ENCODE assay signal across 22 cellular contexts in genomic region chr7:95245828-95246227, GRCh38.
"Had no signal": no experiment of that assay in that cellular context is flagged by ENCODE, and none has a peak within 500 bp of the region (broad histone marks: within the 10 kb centered on the region; RNA-seq: fewer than 3 reads in every experiment).

No MANE protein-coding gene starts in this region.

- H3K9me3 Mint-ChIP-seq: activated T-cell treated with anti-CD3 and anti-CD28 coated beads, Interleukin-2, amount 50 U/mL, for 24 hours; activated T-helper 2 cell treated with anti-CD3 and anti-CD28 coated beads, Interferon-gamma antibody, Interleukin-2, Interleukin-4, amounts not matched to agents 10 μg/mL and 5 μg/mL and 100 μg/mL, durations not matched to agents 14 hours and 24 hours and 36 hours; naive thymus-derived CD4-positive, alpha-beta T cell; T-cell; T-helper 2 cell treated with Interferon-gamma antibody and Interleukin-4, amounts not matched to agents 5 μg/mL and 100 μg/mL, for 36 hours had no signal

- H3K4me1 Mint-ChIP-seq: T-cell had no signal

- ATAC-seq: foreskin keratinocyte; naive thymus-derived CD4-positive, alpha-beta T cell; T-cell had no signal

- H3K27ac Mint-ChIP-seq: activated naive CD8-positive, alpha-beta T cell; activated T-cell treated with anti-CD3 and anti-CD28 coated beads, Interleukin-2, amount 50 U/mL, for 24 hours; activated T-helper 2 cell treated with anti-CD3 and anti-CD28 coated beads, Interferon-gamma antibody, Interleukin-2, Interleukin-4, amounts not matched to agents 10 μg/mL and 5 μg/mL and 100 μg/mL, durations not matched to agents 14 hours and 24 hours and 36 hours; naive thymus-derived CD4-positive, alpha-beta T cell; T-cell; T-helper 2 cell treated with Interferon-gamma antibody and Interleukin-4, amounts not matched to agents 5 μg/mL and 100 μg/mL, for 36 hours had no signal

- H3K4me3 ChIP-seq: adrenal gland, lower lobe of right lung, prostate gland, upper lobe of left lung had no signal

- H3K36me3 Mint-ChIP-seq: activated naive CD8-positive, alpha-beta T cell; naive thymus-derived CD4-positive, alpha-beta T cell; T-cell had no signal

- H3K4me3 Mint-ChIP-seq: activated naive CD8-positive, alpha-beta T cell; activated T-cell treated with anti-CD3 and anti-CD28 coated beads, Interleukin-2, amount 50 U/mL, for 24 hours; naive thymus-derived CD4-positive, alpha-beta T cell; T-cell; T-helper 2 cell treated with Interferon-gamma antibody and Interleukin-4, amounts not matched to agents 5 μg/mL and 100 μg/mL, for 36 hours had no signal

- DNase-seq: activated CD4-positive, alpha-beta T cell treated with anti-CD3 and anti-CD28 coated beads for 1 hour; activated CD4-positive, alpha-beta T cell treated with anti-CD3 and anti-CD28 coated beads, Interleukin-2, amount 50 U/mL, for 1 hour; activated naive CD4-positive, alpha-beta T cell; activated T-cell treated with anti-CD3 and anti-CD28 coated beads, Interleukin-2, amount 50 U/mL, for 24 hours; adrenal gland; brain microvascular endothelial cell; caudate nucleus; dermis blood vessel endothelial cell; effector CD8-positive, alpha-beta T cell; foreskin keratinocyte; kidney; lower lobe of right lung; naive thymus-derived CD4-positive, alpha-beta T cell; stimulated activated CD4-positive, alpha-beta T cell treated with anti-CD3 and anti-CD28 coated beads, Interleukin-12 subunit alpha, Interleukin-12 subunit beta, amount 100 ng/mL, for 4 hours; stimulated activated CD4-positive, alpha-beta T cell treated with anti-CD3 and anti-CD28 coated beads, Interleukin-4, amount 100 ng/mL, for 4 hours; T-cell; WERI-Rb-1 had no signal
